ENCODE assay signal across 1 cellular context in the genomic region with DNA sequence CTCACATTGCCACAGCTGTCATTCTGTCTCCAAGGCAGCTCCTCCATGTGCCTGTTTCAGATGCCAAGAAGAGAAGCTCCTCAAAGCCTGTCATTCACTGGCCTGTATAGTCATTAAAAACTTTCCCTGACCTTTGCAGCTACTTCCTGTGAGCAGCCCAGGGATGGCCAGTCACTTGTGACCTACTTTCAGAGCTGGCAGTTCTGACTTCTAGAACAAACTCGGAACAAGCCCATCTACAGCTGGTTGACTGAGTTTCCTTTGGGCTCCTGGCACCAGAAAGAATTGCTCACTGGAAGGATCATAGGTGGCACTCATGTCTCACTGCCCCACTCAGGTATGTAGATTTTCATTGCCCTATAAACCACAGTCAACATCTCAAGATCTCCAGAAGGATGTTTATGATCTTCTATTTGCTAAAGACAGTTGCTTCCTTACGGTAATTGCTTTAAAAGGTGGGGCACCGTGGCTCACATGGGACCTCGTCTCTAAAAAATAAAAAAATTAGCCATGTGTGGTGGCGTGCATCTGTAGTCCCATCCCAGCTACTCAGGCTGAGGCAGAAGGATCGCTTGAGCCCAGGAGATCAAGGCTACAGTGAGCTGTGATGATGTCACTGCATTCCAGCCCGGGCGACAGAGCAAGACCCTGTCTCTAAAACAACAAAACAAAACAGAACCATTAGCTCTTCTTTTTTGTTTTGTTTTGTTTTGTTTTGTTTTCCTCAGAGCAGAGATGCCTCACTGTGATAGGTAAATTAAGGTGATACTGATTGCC.
TF ChIP-seq lines count a peak whose summit lies in the region.

No MANE protein-coding gene starts in this region.

TF ChIP-seq in K562, 482 proteins besides CTCF, POLR2A, EP300 and RAD21 (continued from another document):
- TF ChIP-seq FOS (IDR thresholded peaks at IDR 0.05; ENCODE audit: extremely low read depth, insufficient read length): no peak
- no peak for TF ChIP-seq CEBPB (tag; IDR thresholded peaks at IDR 0.05)
- TF ChIP-seq TCF3 (CRISPR knock-in tag; IDR thresholded peaks at IDR 0.05): no peak
- no peak for TF ChIP-seq ARID2 (IDR thresholded peaks at IDR 0.05)
- TF ChIP-seq, protein P1, sequence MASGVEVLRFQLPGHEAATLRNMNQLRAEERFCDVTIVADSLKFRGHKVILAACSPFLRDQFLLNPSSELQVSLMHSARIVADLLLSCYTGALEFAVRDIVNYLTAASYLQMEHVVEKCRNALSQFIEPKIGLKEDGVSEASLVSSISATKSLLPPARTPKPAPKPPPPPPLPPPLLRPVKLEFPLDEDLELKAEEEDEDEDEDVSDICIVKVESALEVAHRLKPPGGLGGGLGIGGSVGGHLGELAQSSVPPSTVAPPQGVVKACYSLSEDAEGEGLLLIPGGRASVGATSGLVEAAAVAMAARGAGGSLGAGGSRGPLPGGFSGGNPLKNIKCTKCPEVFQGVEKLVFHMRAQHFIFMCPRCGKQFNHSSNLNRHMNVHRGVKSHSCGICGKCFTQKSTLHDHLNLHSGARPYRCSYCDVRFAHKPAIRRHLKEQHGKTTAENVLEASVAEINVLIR (CRISPR knock-in tag; IDR thresholded peaks at IDR 0.05): no peak
- TF ChIP-seq, protein P2, sequence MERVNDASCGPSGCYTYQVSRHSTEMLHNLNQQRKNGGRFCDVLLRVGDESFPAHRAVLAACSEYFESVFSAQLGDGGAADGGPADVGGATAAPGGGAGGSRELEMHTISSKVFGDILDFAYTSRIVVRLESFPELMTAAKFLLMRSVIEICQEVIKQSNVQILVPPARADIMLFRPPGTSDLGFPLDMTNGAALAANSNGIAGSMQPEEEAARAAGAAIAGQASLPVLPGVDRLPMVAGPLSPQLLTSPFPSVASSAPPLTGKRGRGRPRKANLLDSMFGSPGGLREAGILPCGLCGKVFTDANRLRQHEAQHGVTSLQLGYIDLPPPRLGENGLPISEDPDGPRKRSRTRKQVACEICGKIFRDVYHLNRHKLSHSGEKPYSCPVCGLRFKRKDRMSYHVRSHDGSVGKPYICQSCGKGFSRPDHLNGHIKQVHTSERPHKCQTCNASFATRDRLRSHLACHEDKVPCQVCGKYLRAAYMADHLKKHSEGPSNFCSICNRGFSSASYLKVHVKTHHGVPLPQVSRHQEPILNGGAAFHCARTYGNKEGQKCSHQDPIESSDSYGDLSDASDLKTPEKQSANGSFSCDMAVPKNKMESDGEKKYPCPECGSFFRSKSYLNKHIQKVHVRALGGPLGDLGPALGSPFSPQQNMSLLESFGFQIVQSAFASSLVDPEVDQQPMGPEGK (CRISPR knock-in tag; IDR thresholded peaks at IDR 0.05; ENCODE audit: borderline replicate concordance): no peak
